In genomic region chr6:42618686-42619085, GRCh38 we compare ENCODE assay signal across 17 cellular contexts. TPM values are rescaled to one million over a fixed set of nuclear protein-coding genes. Genes with fewer than 3 reads are reported as not detected.
A peak's percentile ranks its signal among the peaks of the same experiment; 100 is the strongest.
DNase-seq lines count a peak whose midpoint lies in the region; FAIRE-seq and TF ChIP-seq lines count a peak whose summit lies in the region.
"Had no signal": no experiment of that assay in that cellular context is flagged by ENCODE, and none has a peak within 500 bp of the region (broad histone marks: within the 10 kb centered on the region; RNA-seq: fewer than 3 reads in every experiment).

No MANE protein-coding gene starts in this region.

- H3K27me3 Mint-ChIP-seq in astrocyte (ENCODE audit: low read depth, unreplicated experiment) (no peaks in the 10 kb centered on the region), immature natural killer cell (ENCODE audit: low read depth in 3 of 3) (peaks cover 0 to 2% (median 0%) of the 10 kb centered on the region in 3 donors)
- H3K27me3 Mint-ChIP-seq: activated naive CD8-positive, alpha-beta T cell; naive thymus-derived CD4-positive, alpha-beta T cell had no signal

- H3K4me1 Mint-ChIP-seq in astrocyte (ENCODE audit: low read depth, unreplicated experiment) (no peaks in the 10 kb centered on the region), immature natural killer cell (peaks cover 0 to 1% of the 10 kb centered on the region in 2 donors)
- H3K4me1 Mint-ChIP-seq: CD14-positive monocyte had no signal

- no peaks in the 10 kb centered on the region for H3K4me1 ChIP-seq in astrocyte (ENCODE audit: insufficient read depth, low read length)
- no peaks in the 10 kb centered on the region for H3K4me1 ChIP-seq in iPS DF 6.9 (ENCODE audit: control insufficient read depth, insufficient read depth, low read length)
- no peaks in the 10 kb centered on the region for H3K4me1 ChIP-seq in kidney (ENCODE audit: control insufficient read depth in 1 of 2, insufficient read depth in 1 of 2, low read depth in 1 of 2, low read length in 2 of 2)
- H3K4me1 ChIP-seq: Peyer's patch had no signal

- TF ChIP-seq CTCF in astrocyte (IDR thresholded peaks at IDR 0.05; ENCODE audit: insufficient read depth, low read depth, low read length) = no peak
- no peak for TF ChIP-seq CTCF in kidney (IDR thresholded peaks at IDR 0.05; ENCODE audit: borderline replicate concordance, extremely low read depth, insufficient read depth)

- H3K27ac Mint-ChIP-seq in astrocyte (ENCODE audit: unreplicated experiment) = no peak overlapping the region
- peak overlapping the region in 3 of 6 donors; percentile 8 to 14 (median 10) for H3K27ac Mint-ChIP-seq in immature natural killer cell
- H3K27ac Mint-ChIP-seq: activated naive CD8-positive, alpha-beta T cell had no signal

- no peaks in the 10 kb centered on the region for H3K9me3 Mint-ChIP-seq in astrocyte (ENCODE audit: unreplicated experiment)
- H3K9me3 Mint-ChIP-seq in immature natural killer cell = no peaks in the 10 kb centered on the region
- H3K9me3 Mint-ChIP-seq: CD14-positive monocyte; naive thymus-derived CD4-positive, alpha-beta T cell had no signal

- H3K4me3 Mint-ChIP-seq in astrocyte (ENCODE audit: unreplicated experiment) = no peak overlapping the region
- no peak overlapping the region for H3K4me3 Mint-ChIP-seq in immature natural killer cell
- H3K4me3 Mint-ChIP-seq: activated naive CD8-positive, alpha-beta T cell; CD14-positive monocyte; naive thymus-derived CD4-positive, alpha-beta T cell had no signal

- H3K27me3 ChIP-seq in astrocyte (ENCODE audit: insufficient read depth, low read length) (no peaks in the 10 kb centered on the region), iPS DF 6.9 (ENCODE audit: control insufficient read depth, insufficient read depth, low read length) (no peaks in the 10 kb centered on the region)
- H3K27me3 ChIP-seq: Peyer's patch had no signal

- H3K79me2 ChIP-seq in astrocyte (ENCODE audit: insufficient read depth, low read length) = no peaks in the 10 kb centered on the region

- peaks cover 2% of the 10 kb centered on the region for H4K20me1 ChIP-seq in astrocyte (ENCODE audit: insufficient read depth, low read length)

- no peak for FAIRE-seq in astrocyte (lab: Jason Lieb, UNC)
- no peak for FAIRE-seq in kidney (lab: Jason Lieb, UNC)

- intact Hi-C loops in kidney (cut with DNase I) = no loop called here

- H3K4me2 ChIP-seq in astrocyte (ENCODE audit: low read length) = no peak overlapping the region

- H3K27ac ChIP-seq in astrocyte (ENCODE audit: low read depth, low read length) = no peak overlapping the region
- no peak overlapping the region for H3K27ac ChIP-seq in iPS DF 6.9 (ENCODE audit: low read length)
- no peak overlapping the region for H3K27ac ChIP-seq in kidney (ENCODE audit: low read depth in 2 of 2, low read length in 2 of 2)
- H3K27ac ChIP-seq: coronary artery, Peyer's patch had no signal

- H3K9me3 ChIP-seq in astrocyte (ENCODE audit: insufficient read depth, low read depth, low read length) = no peaks in the 10 kb centered on the region
- no peaks in the 10 kb centered on the region for H3K9me3 ChIP-seq in iPS DF 6.9 (ENCODE audit: control insufficient read depth, insufficient read depth, low read length)
- no peaks in the 10 kb centered on the region for H3K9me3 ChIP-seq in kidney (ENCODE audit: control insufficient read depth in 1 of 2, low read length in 2 of 2)
- H3K9me3 ChIP-seq: Peyer's patch had no signal

- DNase-seq in AG08395 (ENCODE audit: low spot score) = peak; percentile 56
- DNase-seq in GM04504 (ENCODE audit: low read depth) = peak; percentile 59
- peak; percentile 78 for DNase-seq in astrocyte (ENCODE audit: low read depth)
- peak; percentile 16 for DNase-seq in iPS DF 6.9 (ENCODE audit: low read depth, low spot score)
- no peak for DNase-seq in immature natural killer cell
- DNase-seq in mucosa of gallbladder (ENCODE audit: low spot score) = no peak
- no peak for DNase-seq in kidney
- no peak for DNase-seq in NCI-H524 (lab: John Stamatoyannopoulos, UW)
- DNase-seq: GDM1; left colon; naive thymus-derived CD4-positive, alpha-beta T cell; NCI-H1417; Peyer's patch; T-helper 9 cell had no signal

- H3K36me3 Mint-ChIP-seq in astrocyte (ENCODE audit: low read depth, unreplicated experiment) = peaks cover 13% of the 10 kb centered on the region
- peaks cover 3 to 12% (median 12%) of the 10 kb centered on the region in 3 donors for H3K36me3 Mint-ChIP-seq in immature natural killer cell

- H2AFZ ChIP-seq in astrocyte (ENCODE audit: low read depth, low read length) = no peak overlapping the region

- WGBS in iPS DF 6.9 (ENCODE audit: insufficient coverage, insufficient read length) = no CpG with 5 or more reads among the region's 5 CpGs

- H3K36me3 ChIP-seq in astrocyte (ENCODE audit: insufficient read depth, low read length) (peaks cover 21% of the 10 kb centered on the region), iPS DF 6.9 (ENCODE audit: control insufficient read depth, insufficient read depth, low read length) (no peaks in the 10 kb centered on the region; the same call in 1 of the 2 replicates), kidney (ENCODE audit: control insufficient read depth in 1 of 2, insufficient read depth in 2 of 2, low read length in 2 of 2) (peaks cover 9 to 29% of the 10 kb centered on the region in 2 donors)

- H3K4me3 ChIP-seq in astrocyte (ENCODE audit: insufficient read depth, low read depth, low read length) = no peak overlapping the region
- H3K4me3 ChIP-seq in iPS DF 6.9 (ENCODE audit: low read length) = no peak overlapping the region
- H3K4me3 ChIP-seq in kidney (ENCODE audit: low read length in 2 of 2) = no peak overlapping the region
- H3K4me3 ChIP-seq: coronary artery, Peyer's patch had no signal

- H3K9ac ChIP-seq in astrocyte (ENCODE audit: low read length) (no peak overlapping the region), kidney (ENCODE audit: low read length in 2 of 2) (no peak overlapping the region)

RNA-seq across cellular contexts. Expression of gene UBR2, which starts 54.9 kb away (rescaled TPM):
- 22.2 and 23.3 TPM in 2 replicates for total RNA-seq in astrocyte
- 10 to 100 TPM in 2 of 3 donors, 1 to 10 TPM in 1; 6.4 to 17.7 (median 10.6) TPM for polyA plus RNA-seq in immature natural killer cell
- 33.3 TPM for total RNA-seq in mucosa of gallbladder
- 35.2 TPM for total RNA-seq in kidney
- 7.6 TPM for polyA plus RNA-seq in kidney (ENCODE audit: insufficient read depth, low read depth, low replicate concordance)

Comparison
In these comparisons a context has a peak if more than half of its experiments do, and no peak if none do; other contexts are left out.
1. DNase-seq: peak in AG08395 (single experiment), GM04504 (single experiment), astrocyte (single experiment) and iPS DF 6.9 (single experiment); none in immature natural killer cell (0 of 3), mucosa of gallbladder (single experiment), kidney (single experiment) and NCI-H524 (0 of 2).